1 cellular context compared by ENCODE assay signal in the genomic region with DNA sequence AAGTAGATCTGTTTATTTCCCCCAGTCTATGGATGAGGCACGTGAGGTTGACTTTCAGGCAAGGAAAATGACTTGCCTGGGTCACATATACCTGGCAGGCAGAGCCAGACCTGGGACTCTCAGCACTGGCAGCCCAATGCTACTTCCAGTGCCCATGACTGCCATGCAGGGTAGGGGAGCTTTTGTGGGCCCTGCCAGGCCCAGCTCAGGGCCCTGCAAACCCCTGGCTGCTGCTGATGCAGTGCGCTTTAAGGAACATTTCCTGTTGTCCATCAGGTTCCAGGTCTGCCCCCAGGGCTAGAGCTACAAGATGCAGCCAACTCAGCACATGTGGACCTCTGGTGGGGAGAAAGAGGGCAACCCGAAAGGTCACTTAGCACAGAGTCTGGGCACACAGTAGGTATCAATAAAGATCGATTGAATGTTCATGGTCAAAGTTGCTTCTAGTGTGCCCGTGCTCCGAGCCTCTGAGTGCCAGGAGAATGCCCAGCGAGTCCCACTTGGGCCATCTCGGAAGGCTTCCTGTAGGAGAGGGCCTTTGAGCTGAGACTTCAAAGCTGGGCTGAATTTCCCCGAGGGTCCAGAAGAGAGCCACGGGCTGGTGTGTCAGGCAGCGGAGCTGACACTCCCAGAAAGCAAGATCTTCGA.
TF ChIP-seq lines count a peak whose summit lies in the region.

No MANE protein-coding gene starts in this region.

TF ChIP-seq in GM23338, 12 proteins besides CTCF, POLR2A, EP300 and RAD21 (continued from another document):
- TF ChIP-seq, protein P1, sequence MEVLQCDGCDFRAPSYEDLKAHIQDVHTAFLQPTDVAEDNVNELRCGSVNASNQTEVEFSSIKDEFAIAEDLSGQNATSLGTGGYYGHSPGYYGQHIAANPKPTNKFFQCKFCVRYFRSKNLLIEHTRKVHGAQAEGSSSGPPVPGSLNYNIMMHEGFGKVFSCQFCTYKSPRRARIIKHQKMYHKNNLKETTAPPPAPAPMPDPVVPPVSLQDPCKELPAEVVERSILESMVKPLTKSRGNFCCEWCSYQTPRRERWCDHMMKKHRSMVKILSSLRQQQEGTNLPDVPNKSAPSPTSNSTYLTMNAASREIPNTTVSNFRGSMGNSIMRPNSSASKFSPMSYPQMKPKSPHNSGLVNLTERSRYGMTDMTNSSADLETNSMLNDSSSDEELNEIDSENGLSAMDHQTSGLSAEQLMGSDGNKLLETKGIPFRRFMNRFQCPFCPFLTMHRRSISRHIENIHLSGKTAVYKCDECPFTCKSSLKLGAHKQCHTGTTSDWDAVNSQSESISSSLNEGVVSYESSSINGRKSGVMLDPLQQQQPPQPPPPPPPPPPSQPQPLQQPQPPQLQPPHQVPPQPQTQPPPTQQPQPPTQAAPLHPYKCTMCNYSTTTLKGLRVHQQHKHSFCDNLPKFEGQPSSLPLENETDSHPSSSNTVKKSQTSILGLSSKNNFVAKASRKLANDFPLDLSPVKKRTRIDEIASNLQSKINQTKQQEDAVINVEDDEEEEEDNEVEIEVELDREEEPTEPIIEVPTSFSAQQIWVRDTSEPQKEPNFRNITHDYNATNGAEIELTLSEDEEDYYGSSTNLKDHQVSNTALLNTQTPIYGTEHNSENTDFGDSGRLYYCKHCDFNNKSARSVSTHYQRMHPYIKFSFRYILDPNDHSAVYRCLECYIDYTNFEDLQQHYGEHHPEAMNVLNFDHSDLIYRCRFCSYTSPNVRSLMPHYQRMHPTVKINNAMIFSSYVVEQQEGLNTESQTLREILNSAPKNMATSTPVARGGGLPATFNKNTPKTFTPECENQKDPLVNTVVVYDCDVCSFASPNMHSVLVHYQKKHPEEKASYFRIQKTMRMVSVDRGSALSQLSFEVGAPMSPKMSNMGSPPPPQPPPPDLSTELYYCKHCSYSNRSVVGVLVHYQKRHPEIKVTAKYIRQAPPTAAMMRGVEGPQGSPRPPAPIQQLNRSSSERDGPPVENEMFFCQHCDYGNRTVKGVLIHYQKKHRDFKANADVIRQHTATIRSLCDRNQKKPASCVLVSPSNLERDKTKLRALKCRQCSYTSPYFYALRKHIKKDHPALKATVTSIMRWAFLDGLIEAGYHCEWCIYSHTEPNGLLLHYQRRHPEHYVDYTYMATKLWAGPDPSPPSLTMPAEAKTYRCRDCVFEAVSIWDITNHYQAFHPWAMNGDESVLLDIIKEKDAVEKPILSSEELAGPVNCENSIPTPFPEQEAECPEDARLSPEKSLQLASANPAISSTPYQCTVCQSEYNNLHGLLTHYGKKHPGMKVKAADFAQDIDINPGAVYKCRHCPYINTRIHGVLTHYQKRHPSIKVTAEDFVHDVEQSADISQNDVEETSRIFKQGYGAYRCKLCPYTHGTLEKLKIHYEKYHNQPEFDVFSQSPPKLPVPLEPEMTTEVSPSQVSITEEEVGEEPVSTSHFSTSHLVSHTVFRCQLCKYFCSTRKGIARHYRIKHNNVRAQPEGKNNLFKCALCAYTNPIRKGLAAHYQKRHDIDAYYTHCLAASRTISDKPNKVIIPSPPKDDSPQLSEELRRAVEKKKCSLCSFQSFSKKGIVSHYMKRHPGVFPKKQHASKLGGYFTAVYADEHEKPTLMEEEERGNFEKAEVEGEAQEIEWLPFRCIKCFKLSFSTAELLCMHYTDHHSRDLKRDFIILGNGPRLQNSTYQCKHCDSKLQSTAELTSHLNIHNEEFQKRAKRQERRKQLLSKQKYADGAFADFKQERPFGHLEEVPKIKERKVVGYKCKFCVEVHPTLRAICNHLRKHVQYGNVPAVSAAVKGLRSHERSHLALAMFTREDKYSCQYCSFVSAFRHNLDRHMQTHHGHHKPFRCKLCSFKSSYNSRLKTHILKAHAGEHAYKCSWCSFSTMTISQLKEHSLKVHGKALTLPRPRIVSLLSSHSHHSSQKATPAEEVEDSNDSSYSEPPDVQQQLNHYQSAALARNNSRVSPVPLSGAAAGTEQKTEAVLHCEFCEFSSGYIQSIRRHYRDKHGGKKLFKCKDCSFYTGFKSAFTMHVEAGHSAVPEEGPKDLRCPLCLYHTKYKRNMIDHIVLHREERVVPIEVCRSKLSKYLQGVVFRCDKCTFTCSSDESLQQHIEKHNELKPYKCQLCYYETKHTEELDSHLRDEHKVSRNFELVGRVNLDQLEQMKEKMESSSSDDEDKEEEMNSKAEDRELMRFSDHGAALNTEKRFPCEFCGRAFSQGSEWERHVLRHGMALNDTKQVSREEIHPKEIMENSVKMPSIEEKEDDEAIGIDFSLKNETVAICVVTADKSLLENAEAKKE (CRISPR knock-in tag; IDR thresholded peaks at IDR 0.05): no peak
- TF ChIP-seq ZNF114 (CRISPR knock-in tag; IDR thresholded peaks at IDR 0.05): no peak
- no peak for TF ChIP-seq NANOG (IDR thresholded peaks at IDR 0.05; ENCODE audit: borderline replicate concordance)
- TF ChIP-seq POLR2AphosphoS5 (IDR thresholded peaks at IDR 0.05; ENCODE audit: low read depth): no peak
- TF ChIP-seq ZNF331 (CRISPR knock-in tag; IDR thresholded peaks at IDR 0.05; ENCODE audit: low read depth): no peak
TF ChIP-seq in GM23338: peak in this region for 0.
